ENCODE assay signal across 1 cellular context in genomic region chr6:34437644-34437970, GRCh38.
TF ChIP-seq lines count a peak whose summit lies in the region.

No MANE protein-coding gene starts in this region.

TF ChIP-seq in HepG2, 621 proteins besides CTCF, POLR2A, EP300 and RAD21:
- no peak for TF ChIP-seq ZNF296 (CRISPR knock-in tag; conservative IDR thresholded peaks at IDR 0.05)
- 0 out of 2 replicates have a peak, but pooled peaks have one; percentile 7 for TF ChIP-seq ZNF850 (CRISPR knock-in tag; conservative IDR thresholded peaks at IDR 0.05)
- TF ChIP-seq ZHX1 (CRISPR knock-in tag; IDR thresholded peaks at IDR 0.05; ENCODE audit: low read depth) = no peak
- TF ChIP-seq ZNF597 (CRISPR knock-in tag; IDR thresholded peaks at IDR 0.05) = no peak
- TF ChIP-seq FOXP4 (CRISPR knock-in tag; IDR thresholded peaks at IDR 0.05) = no peak
- no peak for TF ChIP-seq ZNF7 (CRISPR knock-in tag; IDR thresholded peaks at IDR 0.05)
- no peak for TF ChIP-seq IRF1 (CRISPR knock-in tag; IDR thresholded peaks at IDR 0.05; ENCODE audit: low read depth)
